ENCODE assay signal across 17 cellular contexts in the genomic region with DNA sequence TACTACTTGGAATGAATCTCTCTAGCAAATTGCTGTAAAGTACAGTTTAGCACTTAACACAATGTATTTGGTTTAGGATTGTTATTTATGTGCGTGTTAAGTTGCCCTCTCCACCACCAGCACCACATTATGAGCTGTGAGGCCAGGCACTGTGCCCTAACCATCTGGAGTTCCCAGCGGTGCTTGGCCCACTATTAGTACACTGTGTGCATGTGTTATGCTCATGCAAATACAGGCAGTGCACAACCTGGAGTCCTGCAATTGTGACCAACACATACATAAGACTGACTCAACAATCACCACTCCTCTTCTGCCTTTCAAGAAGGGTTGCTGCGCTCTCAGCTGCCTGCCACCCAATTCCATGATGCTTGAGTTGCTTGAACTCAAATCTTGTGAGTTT.
DNase-seq lines count a peak whose midpoint lies in the region; ATAC-seq and TF ChIP-seq lines count a peak whose summit lies in the region.
"Had no signal": no experiment of that assay in that cellular context is flagged by ENCODE, and none has a peak within 500 bp of the region (broad histone marks: within the 10 kb centered on the region; RNA-seq: fewer than 3 reads in every experiment).

No MANE protein-coding gene starts in this region.

- no peak overlapping the region for H3K23ac ChIP-seq in mesendoderm (ENCODE audit: low read length)

- no peaks in the 10 kb centered on the region for H3K9me3 ChIP-seq in right atrium auricular region
- no peaks in the 10 kb centered on the region for H3K9me3 ChIP-seq in SJCRH30 (replicated peaks)
- H3K9me3 ChIP-seq: A549, BLaER1 had no signal

- H3K36me3 Mint-ChIP-seq in immature natural killer cell = no peaks in the 10 kb centered on the region
- H3K36me3 Mint-ChIP-seq: CD4-positive, alpha-beta memory T cell had no signal

- no peak overlapping the region for H3K4ac ChIP-seq in mesendoderm (ENCODE audit: low read depth, low read length)

- DNase-seq in Right ventricle myocardium superior = peak; percentile 39
- DNase-seq in right atrium auricular region (ENCODE audit: low spot score) = no peak
- peak; percentile 66 for DNase-seq in NCI-H69 (lab: John Stamatoyannopoulos, UW)
- no peak for DNase-seq in mesendoderm
- DNase-seq in SJCRH30 = no peak
- DNase-seq in HCEC 1CT = no peak
- DNase-seq in immature natural killer cell = no peak
- DNase-seq: CD4-positive, alpha-beta memory T cell; DMS53; NCI-H1092 treated with DMSO at 0.1 percent for 48 hours; NCI-H146; NCI-H748 treated with DMSO at 0.1 percent for 48 hours; NK-92 treated with Interleukin-12 subunit alpha and Interleukin-12 subunit beta, amount 100 ng/mL, for 24 hours; SHP77 treated with DMSO at 0.1 percent for 48 hours had no signal

- H3K4me3 Mint-ChIP-seq in immature natural killer cell = no peak overlapping the region
- H3K4me3 Mint-ChIP-seq: CD4-positive, alpha-beta memory T cell had no signal

- no peak overlapping the region for H3K9ac ChIP-seq in mesendoderm (ENCODE audit: low read length)
- H3K9ac ChIP-seq: BLaER1 had no signal

- ATAC-seq in Right ventricle myocardium superior (ENCODE audit: poor library complexity) = peak; percentile 85
- ATAC-seq: A549, SK-N-SH treated with all-trans-retinoic acid at 6 μM for 48 hours had no signal

- H4K8ac ChIP-seq in mesendoderm (ENCODE audit: low read depth, low read length) = no peak overlapping the region

- H3K4me2 ChIP-seq in mesendoderm (ENCODE audit: low read length) = no peak overlapping the region
- H3K4me2 ChIP-seq: A549, BLaER1 had no signal

- H3K27me3 ChIP-seq in right atrium auricular region (no peaks in the 10 kb centered on the region), mesendoderm (ENCODE audit: insufficient read depth, low read length, poor library complexity) (no peaks in the 10 kb centered on the region), SJCRH30 (no peaks in the 10 kb centered on the region)
- H3K27me3 ChIP-seq: BLaER1 had no signal

- no peaks in the 10 kb centered on the region for H3K79me2 ChIP-seq in mesendoderm (ENCODE audit: control insufficient read depth, insufficient read depth, low read length)

- H3K4me3 ChIP-seq in right atrium auricular region (no peak overlapping the region), mesendoderm (ENCODE audit: low read length) (no peak overlapping the region), SJCRH30 (no peak overlapping the region)
- H3K4me3 ChIP-seq: A549, BLaER1 had no signal

- H2BK15ac ChIP-seq in mesendoderm (replicated peaks; ENCODE audit: low read depth) = no peak overlapping the region

- no peak overlapping the region for H2AK5ac ChIP-seq in mesendoderm (ENCODE audit: low read length)

- peak overlapping the region; percentile 22 for H3K56ac ChIP-seq in mesendoderm (ENCODE audit: low read length)

- no peak for TF ChIP-seq CTCF in right atrium auricular region (IDR thresholded peaks at IDR 0.05)

- no peak overlapping the region for H3K18ac ChIP-seq in mesendoderm (ENCODE audit: low read length)

- peaks cover 0 to 10% (median 0%) of the 10 kb centered on the region in 6 donors for H3K9me3 Mint-ChIP-seq in immature natural killer cell

- H3K27me3 Mint-ChIP-seq in immature natural killer cell (ENCODE audit: low read depth in 3 of 3) = peaks cover 0 to 2% (median 0%) of the 10 kb centered on the region in 3 donors

- no peak overlapping the region for H4K5ac ChIP-seq in mesendoderm (ENCODE audit: low read length)

- H3K4me1 ChIP-seq in right atrium auricular region = no peaks in the 10 kb centered on the region
- peaks cover 10% of the 10 kb centered on the region for H3K4me1 ChIP-seq in mesendoderm (ENCODE audit: control insufficient read depth, low read depth, low read length)
- no peaks in the 10 kb centered on the region for H3K4me1 ChIP-seq in SJCRH30
- H3K4me1 ChIP-seq: A549, BLaER1 had no signal

- no peaks in the 10 kb centered on the region for H3K36me3 ChIP-seq in right atrium auricular region
- no peaks in the 10 kb centered on the region for H3K36me3 ChIP-seq in mesendoderm (ENCODE audit: control insufficient read depth, insufficient read depth, low read length)
- H3K36me3 ChIP-seq in SJCRH30 = no peaks in the 10 kb centered on the region
- H3K36me3 ChIP-seq: BLaER1 had no signal

- WGBS in mesendoderm (ENCODE audit: extremely low coverage, insufficient coverage, low lambda C conversion rate) = no CpG with 5 or more reads among the region's 3 CpGs

- H3K27ac ChIP-seq in right atrium auricular region (no peak overlapping the region), mesendoderm (ENCODE audit: low read depth, low read length) (no peak overlapping the region), SJCRH30 (no peak overlapping the region)
- H3K27ac ChIP-seq: A549, BLaER1 had no signal

- no peak overlapping the region for H2BK5ac ChIP-seq in mesendoderm (ENCODE audit: low read length)

- H3K27ac Mint-ChIP-seq in immature natural killer cell = no peak overlapping the region
- H3K27ac Mint-ChIP-seq: CD4-positive, alpha-beta memory T cell had no signal

- no peaks in the 10 kb centered on the region for H3K79me1 ChIP-seq in mesendoderm (ENCODE audit: low read length)

- no peak overlapping the region for H2BK120ac ChIP-seq in mesendoderm (ENCODE audit: low read depth, low read length)

- H3K4me1 Mint-ChIP-seq in immature natural killer cell = no peaks in the 10 kb centered on the region
- H3K4me1 Mint-ChIP-seq: CD4-positive, alpha-beta memory T cell had no signal

- intact Hi-C loops in Right ventricle myocardium superior (cut with DNase I) = no loop called here

Comparison
In these comparisons a context has a peak if more than half of its experiments do, and no peak if none do; other contexts are left out.
1. DNase-seq: peak in Right ventricle myocardium superior (single experiment) and NCI-H69 (single experiment); none in right atrium auricular region (single experiment), mesendoderm (single experiment), SJCRH30 (0 of 2), HCEC 1CT (single experiment) and immature natural killer cell (0 of 3).